Comparison of ENCODE assay signal across 8 cellular contexts in the genomic region with DNA sequence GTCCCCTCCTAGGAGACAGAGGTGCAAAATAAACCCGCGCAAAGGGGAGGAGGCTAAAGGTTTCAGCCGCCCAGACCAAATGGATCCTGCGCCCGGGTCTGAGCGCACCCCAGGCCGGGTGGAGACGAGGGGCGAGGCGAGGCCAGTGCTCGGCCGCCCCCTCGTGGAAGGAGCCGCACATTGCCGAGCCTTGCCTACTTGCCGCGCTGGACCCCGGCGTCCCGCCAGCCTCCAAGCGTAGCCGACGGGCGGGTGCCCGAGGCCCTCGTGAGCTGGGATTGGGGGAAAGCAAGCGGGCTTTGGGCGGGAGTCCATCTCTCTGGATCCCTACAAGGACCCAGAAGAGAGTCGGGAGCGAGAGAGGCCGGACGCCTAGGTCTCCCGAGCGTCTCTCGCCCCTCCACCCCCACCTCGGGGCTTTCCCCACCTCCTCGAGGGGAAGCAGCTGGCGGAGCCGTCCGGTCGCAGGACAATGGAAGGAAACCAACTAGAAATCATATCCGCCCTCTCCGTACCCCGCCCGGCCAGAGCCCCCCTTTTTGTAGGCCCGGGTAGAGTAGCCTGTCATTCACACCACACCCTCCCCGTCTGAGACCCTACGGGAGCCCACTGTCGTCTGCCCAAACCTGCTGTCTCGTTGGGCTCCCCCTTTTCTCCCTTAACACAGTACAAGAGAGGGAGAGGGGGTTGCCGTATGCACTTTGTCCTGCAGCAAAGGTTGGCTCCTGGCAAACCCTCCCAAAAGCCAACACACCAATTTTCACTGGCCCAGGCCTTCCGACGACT. TPM values are rescaled to one million over a fixed set of nuclear protein-coding genes. Genes with fewer than 3 reads are reported as not detected.
A peak's percentile ranks its signal among the peaks of the same experiment; 100 is the strongest.
DNase-seq lines count a peak whose midpoint lies in the region; ATAC-seq and TF ChIP-seq lines count a peak whose summit lies in the region.

No MANE protein-coding gene starts in this region.

- H3K27ac Mint-ChIP-seq in WTC11: peak overlapping the region; percentile 93

- ATAC-seq in WTC11 (peak; percentile 63), HG02840 (IDR thresholded peaks at IDR 0.05; ENCODE audit: low FRiP score, unreplicated experiment) (no peak)

- H3K4me1 Mint-ChIP-seq in WTC11: peaks cover 51% of the 10 kb centered on the region

- H3K27me3 ChIP-seq in GM06990 (replicated peaks; ENCODE audit: control insufficient read depth, insufficient read depth, low read length): no peaks in the 10 kb centered on the region
- H3K27me3 ChIP-seq in kidney epithelial cell (ENCODE audit: control insufficient read depth, insufficient read depth, low read length): peaks cover 17% of the 10 kb centered on the region

- no peaks in the 10 kb centered on the region for H3K9me3 Mint-ChIP-seq in WTC11

- H3K36me3 Mint-ChIP-seq in WTC11: peaks cover 23% of the 10 kb centered on the region

- DNase-seq in GM06990 (ENCODE audit: extremely low read depth, insufficient read length) (peak; percentile 87), HFF-Myc (ENCODE audit: extremely low read depth, low read depth) (no peak), NCI-H146 (lab: John Stamatoyannopoulos, UW) (peak; percentile 64), WTC11 (ENCODE audit: low spot score) (peak; percentile 90), kidney epithelial cell (ENCODE audit: low read depth) (no peak)
- DNase-seq in central memory CD4-positive, alpha-beta T cell: peak; percentile 69
- DNase-seq in stimulated activated CD4-positive, alpha-beta T cell treated with anti-CD3 and anti-CD28 coated beads, Interleukin-1b, Interleukin-23, amount 100 ng/mL, for 1 hour (ENCODE audit: low read depth in 2 of 2): peak; percentile 58 to 68

- H3K4me3 Mint-ChIP-seq in WTC11: peak overlapping the region; percentile 91

- CTCF ChIA-PET in WTC11 (lab: Charles Lee): interaction anchor here (0.6 to 3.2 kb wide), 34 partner anchors 9 to 360 kb away, joined by 3 to 34 read pairs (median 5); partner anchors contain the start of genes ALOX12, RNASEK and SLC16A13

- H3K36me3 ChIP-seq in GM06990 (ENCODE audit: control insufficient read depth, insufficient read depth, low read length): peaks cover under 1% of the 10 kb centered on the region; the same call in 1 of the 2 replicates
- H3K36me3 ChIP-seq in kidney epithelial cell (ENCODE audit: control insufficient read depth, insufficient read depth, low read length): no peaks in the 10 kb centered on the region

- POLR2A ChIA-PET in WTC11 (lab: Charles Lee): interaction anchor here (0.7 to 1.6 kb wide), 3 partner anchors 10 to 837 kb away, joined by 3 to 5 read pairs (median 3); partner anchors contain the start of gene SLC16A13

- TF ChIP-seq CTCF in GM06990 (IDR thresholded peaks at IDR 0.05; ENCODE audit: insufficient read depth, low read length, poor library complexity, severe bottlenecking): peak; percentile 96
- TF ChIP-seq CTCF in HFF-Myc (IDR thresholded peaks at IDR 0.05; ENCODE audit: low read depth, low read length, missing control alignments): peak; percentile 87
- TF ChIP-seq CTCF in WTC11 (IDR thresholded peaks at IDR 0.05): peak; percentile 88
- TF ChIP-seq CTCF in kidney epithelial cell (IDR thresholded peaks at IDR 0.05; ENCODE audit: insufficient read depth, low read length, poor library complexity, severe bottlenecking): peak; percentile 89

- H3K27me3 Mint-ChIP-seq in WTC11 (ENCODE audit: low read depth): peaks cover 44% of the 10 kb centered on the region

- peak overlapping the region; percentile 57 for H3K4me3 ChIP-seq in GM06990 (replicated peaks; ENCODE audit: low read depth, low read length)
- no peak overlapping the region for H3K4me3 ChIP-seq in HFF-Myc (replicated peaks; ENCODE audit: low read depth, low read length)
- no peak overlapping the region for H3K4me3 ChIP-seq in kidney epithelial cell (ENCODE audit: low read depth, low read length)

TF ChIP-seq in WTC11, 78 proteins besides CTCF, POLR2A, EP300 and RAD21 (continues in another document):
- TF ChIP-seq, protein P1, sequence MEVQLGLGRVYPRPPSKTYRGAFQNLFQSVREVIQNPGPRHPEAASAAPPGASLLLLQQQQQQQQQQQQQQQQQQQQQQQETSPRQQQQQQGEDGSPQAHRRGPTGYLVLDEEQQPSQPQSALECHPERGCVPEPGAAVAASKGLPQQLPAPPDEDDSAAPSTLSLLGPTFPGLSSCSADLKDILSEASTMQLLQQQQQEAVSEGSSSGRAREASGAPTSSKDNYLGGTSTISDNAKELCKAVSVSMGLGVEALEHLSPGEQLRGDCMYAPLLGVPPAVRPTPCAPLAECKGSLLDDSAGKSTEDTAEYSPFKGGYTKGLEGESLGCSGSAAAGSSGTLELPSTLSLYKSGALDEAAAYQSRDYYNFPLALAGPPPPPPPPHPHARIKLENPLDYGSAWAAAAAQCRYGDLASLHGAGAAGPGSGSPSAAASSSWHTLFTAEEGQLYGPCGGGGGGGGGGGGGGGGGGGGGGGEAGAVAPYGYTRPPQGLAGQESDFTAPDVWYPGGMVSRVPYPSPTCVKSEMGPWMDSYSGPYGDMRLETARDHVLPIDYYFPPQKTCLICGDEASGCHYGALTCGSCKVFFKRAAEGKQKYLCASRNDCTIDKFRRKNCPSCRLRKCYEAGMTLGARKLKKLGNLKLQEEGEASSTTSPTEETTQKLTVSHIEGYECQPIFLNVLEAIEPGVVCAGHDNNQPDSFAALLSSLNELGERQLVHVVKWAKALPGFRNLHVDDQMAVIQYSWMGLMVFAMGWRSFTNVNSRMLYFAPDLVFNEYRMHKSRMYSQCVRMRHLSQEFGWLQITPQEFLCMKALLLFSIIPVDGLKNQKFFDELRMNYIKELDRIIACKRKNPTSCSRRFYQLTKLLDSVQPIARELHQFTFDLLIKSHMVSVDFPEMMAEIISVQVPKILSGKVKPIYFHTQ (CRISPR knock-in tag; IDR thresholded peaks at IDR 0.05): no peak
- TF ChIP-seq, protein P2, sequence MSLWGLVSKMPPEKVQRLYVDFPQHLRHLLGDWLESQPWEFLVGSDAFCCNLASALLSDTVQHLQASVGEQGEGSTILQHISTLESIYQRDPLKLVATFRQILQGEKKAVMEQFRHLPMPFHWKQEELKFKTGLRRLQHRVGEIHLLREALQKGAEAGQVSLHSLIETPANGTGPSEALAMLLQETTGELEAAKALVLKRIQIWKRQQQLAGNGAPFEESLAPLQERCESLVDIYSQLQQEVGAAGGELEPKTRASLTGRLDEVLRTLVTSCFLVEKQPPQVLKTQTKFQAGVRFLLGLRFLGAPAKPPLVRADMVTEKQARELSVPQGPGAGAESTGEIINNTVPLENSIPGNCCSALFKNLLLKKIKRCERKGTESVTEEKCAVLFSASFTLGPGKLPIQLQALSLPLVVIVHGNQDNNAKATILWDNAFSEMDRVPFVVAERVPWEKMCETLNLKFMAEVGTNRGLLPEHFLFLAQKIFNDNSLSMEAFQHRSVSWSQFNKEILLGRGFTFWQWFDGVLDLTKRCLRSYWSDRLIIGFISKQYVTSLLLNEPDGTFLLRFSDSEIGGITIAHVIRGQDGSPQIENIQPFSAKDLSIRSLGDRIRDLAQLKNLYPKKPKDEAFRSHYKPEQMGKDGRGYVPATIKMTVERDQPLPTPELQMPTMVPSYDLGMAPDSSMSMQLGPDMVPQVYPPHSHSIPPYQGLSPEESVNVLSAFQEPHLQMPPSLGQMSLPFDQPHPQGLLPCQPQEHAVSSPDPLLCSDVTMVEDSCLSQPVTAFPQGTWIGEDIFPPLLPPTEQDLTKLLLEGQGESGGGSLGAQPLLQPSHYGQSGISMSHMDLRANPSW (CRISPR knock-in tag; conservative IDR thresholded peaks at IDR 0.05; ENCODE audit: low read depth): no peak
- TF ChIP-seq SMAD3 (CRISPR knock-in tag; IDR thresholded peaks at IDR 0.05; ENCODE audit: borderline replicate concordance) (no peak), SP1 (CRISPR knock-in tag; conservative IDR thresholded peaks at IDR 0.05) (peak; percentile 58; the same call in 1 of the 2 replicates), JAZF1 (CRISPR knock-in tag; IDR thresholded peaks at IDR 0.05) (no peak), MXD4 (CRISPR knock-in tag; IDR thresholded peaks at IDR 0.05; ENCODE audit: borderline replicate concordance) (no peak), SOX15 (CRISPR knock-in tag; IDR thresholded peaks at IDR 0.05) (no peak), ZNF263 (CRISPR knock-in tag; IDR thresholded peaks at IDR 0.05; ENCODE audit: low read depth) (no peak), PREB (CRISPR knock-in tag; IDR thresholded peaks at IDR 0.05; ENCODE audit: borderline replicate concordance) (no peak)
- TF ChIP-seq, protein P3, sequence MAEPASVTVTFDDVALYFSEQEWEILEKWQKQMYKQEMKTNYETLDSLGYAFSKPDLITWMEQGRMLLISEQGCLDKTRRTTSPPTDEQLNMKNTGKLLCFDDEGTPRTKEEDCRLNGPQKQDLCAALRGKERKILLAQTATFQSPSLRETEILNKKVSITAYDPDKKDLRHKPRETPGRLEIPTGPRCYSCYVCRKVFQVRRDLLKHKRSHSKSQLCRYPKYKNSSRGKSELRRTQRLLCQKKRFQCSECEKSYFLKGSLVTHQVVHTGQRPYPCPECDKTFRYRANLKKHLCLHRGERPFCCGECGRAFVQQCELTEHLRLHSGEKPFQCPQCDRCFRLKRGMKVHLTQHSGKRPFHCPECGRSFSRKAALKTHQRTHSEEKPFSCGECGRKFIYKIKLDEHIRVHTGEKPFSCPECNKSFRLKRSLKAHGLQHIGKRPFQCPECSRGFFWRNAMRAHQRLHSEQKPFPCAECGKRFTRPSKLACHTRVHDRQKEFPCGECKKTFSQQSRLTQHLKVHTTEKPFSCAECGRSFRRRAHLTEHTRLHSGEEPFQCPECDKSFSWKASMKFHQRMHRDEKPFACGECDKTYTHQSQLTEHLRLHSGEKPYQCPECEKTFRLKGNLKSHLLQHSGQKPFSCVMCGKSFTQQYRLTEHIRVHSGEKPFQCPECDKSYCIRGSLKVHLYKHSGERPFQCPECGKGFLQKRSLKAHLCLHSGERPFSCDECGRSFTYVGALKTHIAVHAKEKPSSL (CRISPR knock-in tag; conservative IDR thresholded peaks at IDR 0.05): no peak

RNA-seq across cellular contexts. Expression of gene BCL6B, which starts 0.7 kb away (rescaled TPM):
- total RNA-seq in WTC11 (2021): 11.4 to 13.5 TPM (median 12.3 TPM) in 3 replicates
- 0.08 TPM in 1 of 2 replicates, not detected in the other for total RNA-seq in kidney epithelial cell

RNA-seq across cellular contexts. Expression of gene RNASEK, which starts 9.8 kb away (rescaled TPM):
- 162 to 173 TPM (median 170 TPM) in 3 replicates for total RNA-seq in WTC11 (2021)
- 375 and 389 TPM in 2 replicates for total RNA-seq in kidney epithelial cell

RNA-seq across cellular contexts. Expression of gene SLC16A13, which starts 13.6 kb away (rescaled TPM):
- total RNA-seq in WTC11 (2021) (5.2 to 7.1 TPM (median 6.9 TPM) in 3 replicates), kidney epithelial cell (3.4 and 6.0 TPM in 2 replicates)

RNA-seq across cellular contexts. Expression of gene SLC16A11, which starts 21.7 kb away (rescaled TPM):
- total RNA-seq in WTC11 (2021): 0.48 to 0.62 TPM (median 0.53 TPM) in 3 replicates
- total RNA-seq in kidney epithelial cell: not detected in 2 replicates

RNA-seq across cellular contexts. Expression of gene ALOX12, which starts 26.3 kb away (rescaled TPM):
- total RNA-seq in WTC11 (2021) (1.6 to 1.9 TPM (median 1.9 TPM) in 3 replicates), kidney epithelial cell (1.4 and 1.7 TPM in 2 replicates)

Comparison
In these comparisons a context has a peak if more than half of its experiments do, and no peak if none do; other contexts are left out.
1. DNase-seq: peak in GM06990 (single experiment), NCI-H146 (single experiment), WTC11 (single experiment), central memory CD4-positive, alpha-beta T cell (single experiment) and stimulated activated CD4-positive, alpha-beta T cell treated with anti-CD3 and anti-CD28 coated beads, Interleukin-1b, Interleukin-23, amount 100 ng/mL, for 1 hour (2 of 2); none in HFF-Myc (single experiment) and kidney epithelial cell (single experiment).
2. RNA of gene BCL6B, which starts 0.7 kb away (total RNA-seq): 11.4 to 13.5 TPM in WTC11; 0.08 TPM in kidney epithelial cell; every median in the first group is over 10 times any median in the second.
3. Peak in every context shown above with its lines, with median percentiles within 50 percentile points of each other: CTCF ChIP-seq.